12 cellular contexts compared by ENCODE assay signal in the genomic region with DNA sequence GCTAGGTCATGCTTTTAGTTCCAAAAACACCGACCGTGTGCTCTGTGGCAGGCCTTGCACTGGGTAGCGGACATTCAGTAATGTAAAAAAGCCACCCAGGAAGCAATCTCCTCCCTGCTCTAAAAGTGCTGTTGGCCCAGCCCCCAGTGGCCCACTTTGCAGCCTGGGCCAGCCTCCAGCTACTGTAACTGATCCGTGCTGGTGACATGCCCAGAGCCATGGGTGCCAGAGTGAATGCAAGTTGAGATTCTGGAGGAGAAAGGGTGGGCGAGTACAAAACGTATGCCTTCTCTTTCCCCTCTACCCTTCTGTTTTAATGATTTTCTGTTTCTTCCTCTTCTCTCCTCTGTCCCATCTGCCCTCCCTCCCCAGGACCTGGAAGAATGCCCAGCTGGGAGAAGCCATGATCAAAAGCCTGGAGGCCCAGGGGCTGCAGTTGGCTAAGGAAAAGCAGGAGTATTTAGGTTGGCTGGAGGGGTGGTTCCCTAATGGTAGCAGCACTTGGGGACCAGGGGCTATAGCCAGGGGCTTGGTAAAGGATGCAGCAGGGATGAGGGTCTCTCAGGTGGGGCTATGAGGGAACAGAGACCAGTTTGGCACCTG. TPM values are rescaled to one million over a fixed set of nuclear protein-coding genes. Genes with fewer than 3 reads are reported as not detected.
DNase-seq lines count a peak whose midpoint lies in the region; ATAC-seq lines count a peak whose summit lies in the region.
"Had no signal": no experiment of that assay in that cellular context is flagged by ENCODE, and none has a peak within 500 bp of the region (broad histone marks: within the 10 kb centered on the region; RNA-seq: fewer than 3 reads in every experiment).

No MANE protein-coding gene starts in this region.

- H3K27me3 ChIP-seq in naive thymus-derived CD4-positive, alpha-beta T cell (ENCODE audit: control insufficient read depth in 2 of 2, insufficient read depth in 2 of 2, low read length in 2 of 2) = no peaks in the 10 kb centered on the region

- no peak overlapping the region for H3K27ac Mint-ChIP-seq in naive thymus-derived CD4-positive, alpha-beta T cell
- H3K27ac Mint-ChIP-seq: activated CD4-positive, alpha-beta memory T cell treated with anti-CD3 and anti-CD28 coated beads, Interleukin-2, amount 10 ng/mL, durations not matched to agents 7 days and 5 days; activated naive CD8-positive, alpha-beta T cell had no signal

- H3K27me3 Mint-ChIP-seq in naive thymus-derived CD4-positive, alpha-beta T cell = peaks cover 0 to 8% (median 4%) of the 10 kb centered on the region in 5 donors

- H3K36me3 ChIP-seq in naive thymus-derived CD4-positive, alpha-beta T cell (ENCODE audit: control insufficient read depth in 2 of 3, insufficient read depth in 3 of 3, low read length in 3 of 3) = no peaks in the 10 kb centered on the region

- no peak for ATAC-seq in naive thymus-derived CD4-positive, alpha-beta T cell
- ATAC-seq in HG03460 (IDR thresholded peaks at IDR 0.05; ENCODE audit: unreplicated experiment) = no peak
- no peak for ATAC-seq in HG02763 (IDR thresholded peaks at IDR 0.05; ENCODE audit: unreplicated experiment)

- no peaks in the 10 kb centered on the region for H3K4me1 ChIP-seq in naive thymus-derived CD4-positive, alpha-beta T cell (ENCODE audit: control insufficient read depth in 2 of 2, insufficient read depth in 2 of 2, low read length in 2 of 2)

- no peaks in the 10 kb centered on the region for H3K9me3 ChIP-seq in naive thymus-derived CD4-positive, alpha-beta T cell (ENCODE audit: control insufficient read depth in 2 of 3, low read length in 3 of 3)

- peak; percentile 73 for DNase-seq in NCI-H1105 treated with DMSO at 0.1 percent for 48 hours (lab: John Stamatoyannopoulos, UW)
- DNase-seq in anterior cingulate cortex (lab: John Stamatoyannopoulos, UW) = peak in 55 of 58 donors; percentile 7 to 89 (median 67)
- DNase-seq in inferior parietal cortex (ENCODE audit: extremely low spot score) = peak; percentile 65
- peak in 33 of 49 donors; percentile 2 to 87 (median 34) for DNase-seq in substantia nigra (lab: John Stamatoyannopoulos, UW)
- no peak for DNase-seq in retina
- DNase-seq in naive thymus-derived CD4-positive, alpha-beta T cell = no peak
- DNase-seq: activated CD4-positive, alpha-beta memory T cell treated with anti-CD3 and anti-CD28 coated beads, Interleukin-2, amount 10 ng/mL, durations not matched to agents 7 days and 5 days; NCI-H226; small intestine had no signal

- H3K4me3 ChIP-seq in naive thymus-derived CD4-positive, alpha-beta T cell (ENCODE audit: low read length) = no peak overlapping the region

- POLR2A ChIA-PET in naive thymus-derived CD4-positive, alpha-beta T cell (lab: Charles Lee) = no interaction called here

- H3K27ac ChIP-seq in substantia nigra (ENCODE audit: low read depth, low read length, poor library complexity, severe bottlenecking) = no peak overlapping the region
- H3K27ac ChIP-seq in naive thymus-derived CD4-positive, alpha-beta T cell (ENCODE audit: low read depth, low read length) = no peak overlapping the region

- CTCF ChIA-PET in naive thymus-derived CD4-positive, alpha-beta T cell (lab: Charles Lee) = no interaction called here

- no peak overlapping the region for H3K4me3 Mint-ChIP-seq in naive thymus-derived CD4-positive, alpha-beta T cell
- H3K4me3 Mint-ChIP-seq: activated CD4-positive, alpha-beta memory T cell treated with anti-CD3 and anti-CD28 coated beads, Interleukin-2, amount 10 ng/mL, durations not matched to agents 7 days and 5 days; activated naive CD8-positive, alpha-beta T cell had no signal

- intact Hi-C loops in naive thymus-derived CD4-positive, alpha-beta T cell (cut with micrococcal nuclease) = no loop called here

- no peaks in the 10 kb centered on the region for H3K9me3 Mint-ChIP-seq in naive thymus-derived CD4-positive, alpha-beta T cell
- H3K9me3 Mint-ChIP-seq: activated CD4-positive, alpha-beta memory T cell treated with anti-CD3 and anti-CD28 coated beads, Interleukin-2, amount 10 ng/mL, durations not matched to agents 7 days and 5 days had no signal

- no peaks in the 10 kb centered on the region for H3K4me1 Mint-ChIP-seq in naive thymus-derived CD4-positive, alpha-beta T cell
- H3K4me1 Mint-ChIP-seq: activated CD4-positive, alpha-beta memory T cell treated with anti-CD3 and anti-CD28 coated beads, Interleukin-2, amount 10 ng/mL, durations not matched to agents 7 days and 5 days had no signal

- no peaks in the 10 kb centered on the region for H3K36me3 Mint-ChIP-seq in naive thymus-derived CD4-positive, alpha-beta T cell
- H3K36me3 Mint-ChIP-seq: activated naive CD8-positive, alpha-beta T cell had no signal

RNA-seq across cellular contexts. Expression of a gene that starts 16.9 kb away (rescaled TPM):
- total RNA-seq in naive thymus-derived CD4-positive, alpha-beta T cell = under 1 TPM; 0.07 to 0.74 (median 0.30) TPM
- polyA plus RNA-seq in naive thymus-derived CD4-positive, alpha-beta T cell = under 1 TPM in 1 of 2 donors, not detected in 1; 0.23 TPM

Comparison
In these comparisons a context has a peak if more than half of its experiments do, and no peak if none do; other contexts are left out.
1. DNase-seq: peak in NCI-H1105 treated with DMSO at 0.1 percent for 48 hours (single experiment), anterior cingulate cortex (55 of 58), inferior parietal cortex (single experiment) and substantia nigra (33 of 49); none in retina (single experiment) and naive thymus-derived CD4-positive, alpha-beta T cell (0 of 9).